In the genomic region with DNA sequence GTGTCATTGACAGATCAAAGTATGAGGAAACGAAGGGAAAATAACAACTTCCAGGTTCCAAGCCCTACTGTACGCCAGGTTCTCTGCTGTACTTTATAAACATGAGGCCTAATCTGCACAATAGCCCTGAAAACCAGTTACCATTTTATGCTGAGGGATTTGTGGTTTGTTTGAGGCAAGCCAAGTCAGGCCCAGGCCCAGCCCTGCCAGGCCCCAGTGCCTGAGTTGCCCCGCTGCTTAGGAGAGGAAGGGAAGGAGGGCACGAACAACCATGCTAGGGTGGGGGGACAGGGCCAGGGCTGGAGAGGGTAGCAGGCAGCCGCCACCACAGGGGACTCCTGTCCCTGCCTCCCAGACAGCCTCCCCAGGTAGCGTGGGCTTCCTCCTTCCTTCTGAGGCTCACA, we compare ENCODE assay signal across 12 cellular contexts. TPM values are rescaled to one million over a fixed set of nuclear protein-coding genes. Genes with fewer than 3 reads are reported as not detected.
"Had no signal": no experiment of that assay in that cellular context is flagged by ENCODE, and none has a peak within 500 bp of the region (broad histone marks: within the 10 kb centered on the region; RNA-seq: fewer than 3 reads in every experiment).

No MANE protein-coding gene starts in this region.

RNA-seq across cellular contexts. Expression of gene DUOX2, which starts 44.0 kb away (rescaled TPM):
- total RNA-seq: fibroblast of villous mesenchyme, osteocyte, pulmonary artery endothelial cell had no signal
- polyA plus RNA-seq: immature natural killer cell; naive thymus-derived CD4-positive, alpha-beta T cell had no signal

RNA-seq across cellular contexts. Expression of gene DUOXA2, which starts 44.2 kb away (rescaled TPM):
- total RNA-seq: fibroblast of villous mesenchyme; kidney; left cardiac atrium; left ventricle myocardium inferior; lower lobe of right lung; naive thymus-derived CD4-positive, alpha-beta T cell; neural crest cell; osteocyte; pulmonary artery endothelial cell; sciatic nerve; skeletal muscle tissue had no signal
- polyA plus RNA-seq: immature natural killer cell; naive thymus-derived CD4-positive, alpha-beta T cell had no signal

RNA-seq across cellular contexts. Expression of gene DUOXA1, which starts 59.7 kb away (rescaled TPM):
- total RNA-seq: fibroblast of villous mesenchyme, neural crest cell, osteocyte, pulmonary artery endothelial cell, skeletal muscle tissue had no signal
- polyA plus RNA-seq: immature natural killer cell had no signal

RNA-seq across cellular contexts. Expression of gene DUOX1, which starts 59.8 kb away (rescaled TPM):
- total RNA-seq: fibroblast of villous mesenchyme, neural crest cell, osteocyte, pulmonary artery endothelial cell had no signal
